In genomic region chr11:65779919-65780769, GRCh38 we compare ENCODE assay signal across 1 cellular context.
A peak's percentile ranks its signal among the peaks of the same experiment; 100 is the strongest.
TF ChIP-seq lines count a peak whose summit lies in the region.

No MANE protein-coding gene starts in this region.

TF ChIP-seq in K562, 482 proteins besides CTCF, POLR2A, EP300 and RAD21 (continued from another document and continues in another):
- TF ChIP-seq ZBTB2 (IDR thresholded peaks at IDR 0.05): 0 out of 2 replicates have a peak, but pooled peaks have one; percentile 27
- TF ChIP-seq, protein P1, sequence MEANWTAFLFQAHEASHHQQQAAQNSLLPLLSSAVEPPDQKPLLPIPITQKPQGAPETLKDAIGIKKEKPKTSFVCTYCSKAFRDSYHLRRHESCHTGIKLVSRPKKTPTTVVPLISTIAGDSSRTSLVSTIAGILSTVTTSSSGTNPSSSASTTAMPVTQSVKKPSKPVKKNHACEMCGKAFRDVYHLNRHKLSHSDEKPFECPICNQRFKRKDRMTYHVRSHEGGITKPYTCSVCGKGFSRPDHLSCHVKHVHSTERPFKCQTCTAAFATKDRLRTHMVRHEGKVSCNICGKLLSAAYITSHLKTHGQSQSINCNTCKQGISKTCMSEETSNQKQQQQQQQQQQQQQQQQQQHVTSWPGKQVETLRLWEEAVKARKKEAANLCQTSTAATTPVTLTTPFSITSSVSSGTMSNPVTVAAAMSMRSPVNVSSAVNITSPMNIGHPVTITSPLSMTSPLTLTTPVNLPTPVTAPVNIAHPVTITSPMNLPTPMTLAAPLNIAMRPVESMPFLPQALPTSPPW (CRISPR knock-in tag; IDR thresholded peaks at IDR 0.05): peak; percentile 44; the same call in 1 of the 2 replicates
- TF ChIP-seq MAFF (IDR thresholded peaks at IDR 0.05; ENCODE audit: low read length): no peak
- 0 out of 2 replicates have a peak, but pooled peaks have one; percentile 44 for TF ChIP-seq ILF3 (IDR thresholded peaks at IDR 0.05; ENCODE audit: borderline replicate concordance)
- TF ChIP-seq ZFP91 (CRISPR knock-in tag; IDR thresholded peaks at IDR 0.05): no peak
- peak; percentile 75 to 96 for TF ChIP-seq MAZ (CRISPR knock-in tag; conservative IDR thresholded peaks at IDR 0.05 in 1 of 2, IDR thresholded peaks at IDR 0.05 in 1 of 2)
- TF ChIP-seq MAFK (IDR thresholded peaks at IDR 0.05; ENCODE audit: low read length): no peak
- peak; percentile 11; the same call in 1 of the 2 replicates for TF ChIP-seq REST (CRISPR knock-in tag; IDR thresholded peaks at IDR 0.05; ENCODE audit: low read depth)
- peak; percentile 56 for TF ChIP-seq CBX1 (IDR thresholded peaks at IDR 0.05; ENCODE audit: low read depth)
- peak; percentile 98 for TF ChIP-seq RB1 (IDR thresholded peaks at IDR 0.05; ENCODE audit: low read depth)
- peak; percentile 93 for TF ChIP-seq PRPF4 (IDR thresholded peaks at IDR 0.05; ENCODE audit: insufficient read depth, low read depth, low read length, poor library complexity, severe bottlenecking)
- peak; percentile 42; the same call in 1 of the 2 replicates for TF ChIP-seq ESRRA (IDR thresholded peaks at IDR 0.05; ENCODE audit: borderline replicate concordance, low read depth)
- TF ChIP-seq GMEB1 (CRISPR knock-in tag; IDR thresholded peaks at IDR 0.05): peak; percentile 45; the same call in 1 of the 2 replicates
- peak; percentile 18 for TF ChIP-seq DACH1 (IDR thresholded peaks at IDR 0.05; ENCODE audit: partially characterized antibody)
- peak; percentile 37; the same call in 1 of the 2 replicates for TF ChIP-seq SMARCA5 (IDR thresholded peaks at IDR 0.05)
- TF ChIP-seq ATF4 (CRISPR knock-in tag; IDR thresholded peaks at IDR 0.05): peak; percentile 35; the same call in 1 of the 2 replicates
- TF ChIP-seq, protein P2, sequence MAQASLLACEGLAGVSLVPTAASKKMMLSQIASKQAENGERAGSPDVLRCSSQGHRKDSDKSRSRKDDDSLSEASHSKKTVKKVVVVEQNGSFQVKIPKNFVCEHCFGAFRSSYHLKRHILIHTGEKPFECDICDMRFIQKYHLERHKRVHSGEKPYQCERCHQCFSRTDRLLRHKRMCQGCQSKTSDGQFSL (CRISPR knock-in tag; IDR thresholded peaks at IDR 0.05): peak; percentile 19; the same call in 1 of the 2 replicates
- TF ChIP-seq, protein P2 (tag; IDR thresholded peaks at IDR 0.05): no peak
- peak; percentile 46; the same call in 1 of the 2 replicates for TF ChIP-seq SAFB (IDR thresholded peaks at IDR 0.05; ENCODE audit: borderline replicate concordance, low read depth, low read length)
- TF ChIP-seq SRF (CRISPR knock-in tag; IDR thresholded peaks at IDR 0.05): peak in 1 of 2 experiments; percentile 47; a peak in 1 of 4 replicates
- TF ChIP-seq MEF2D (tag; conservative IDR thresholded peaks at IDR 0.05; ENCODE audit: low read depth): no peak
- no peak for TF ChIP-seq E2F1 (CRISPR knock-in tag; IDR thresholded peaks at IDR 0.05)
- no peak for TF ChIP-seq GATAD2A (IDR thresholded peaks at IDR 0.05)
- peak; percentile 86 for TF ChIP-seq SMC3 (conservative IDR thresholded peaks at IDR 0.05; ENCODE audit: insufficient read depth, low read depth, low read length)
- TF ChIP-seq POLR2AphosphoS5 (IDR thresholded peaks at IDR 0.05; ENCODE audit: control insufficient read depth, insufficient read depth, low read depth, low read length): peak; percentile 28; the same call in 1 of the 2 replicates
- TF ChIP-seq MTA3 (IDR thresholded peaks at IDR 0.05; ENCODE audit: borderline replicate concordance): peak; percentile 80
- peak; percentile 78 for TF ChIP-seq AFF4 (CRISPR knock-in tag; IDR thresholded peaks at IDR 0.05)
- no peak for TF ChIP-seq ZNF668 (CRISPR knock-in tag; IDR thresholded peaks at IDR 0.05)
- TF ChIP-seq, protein P3, sequence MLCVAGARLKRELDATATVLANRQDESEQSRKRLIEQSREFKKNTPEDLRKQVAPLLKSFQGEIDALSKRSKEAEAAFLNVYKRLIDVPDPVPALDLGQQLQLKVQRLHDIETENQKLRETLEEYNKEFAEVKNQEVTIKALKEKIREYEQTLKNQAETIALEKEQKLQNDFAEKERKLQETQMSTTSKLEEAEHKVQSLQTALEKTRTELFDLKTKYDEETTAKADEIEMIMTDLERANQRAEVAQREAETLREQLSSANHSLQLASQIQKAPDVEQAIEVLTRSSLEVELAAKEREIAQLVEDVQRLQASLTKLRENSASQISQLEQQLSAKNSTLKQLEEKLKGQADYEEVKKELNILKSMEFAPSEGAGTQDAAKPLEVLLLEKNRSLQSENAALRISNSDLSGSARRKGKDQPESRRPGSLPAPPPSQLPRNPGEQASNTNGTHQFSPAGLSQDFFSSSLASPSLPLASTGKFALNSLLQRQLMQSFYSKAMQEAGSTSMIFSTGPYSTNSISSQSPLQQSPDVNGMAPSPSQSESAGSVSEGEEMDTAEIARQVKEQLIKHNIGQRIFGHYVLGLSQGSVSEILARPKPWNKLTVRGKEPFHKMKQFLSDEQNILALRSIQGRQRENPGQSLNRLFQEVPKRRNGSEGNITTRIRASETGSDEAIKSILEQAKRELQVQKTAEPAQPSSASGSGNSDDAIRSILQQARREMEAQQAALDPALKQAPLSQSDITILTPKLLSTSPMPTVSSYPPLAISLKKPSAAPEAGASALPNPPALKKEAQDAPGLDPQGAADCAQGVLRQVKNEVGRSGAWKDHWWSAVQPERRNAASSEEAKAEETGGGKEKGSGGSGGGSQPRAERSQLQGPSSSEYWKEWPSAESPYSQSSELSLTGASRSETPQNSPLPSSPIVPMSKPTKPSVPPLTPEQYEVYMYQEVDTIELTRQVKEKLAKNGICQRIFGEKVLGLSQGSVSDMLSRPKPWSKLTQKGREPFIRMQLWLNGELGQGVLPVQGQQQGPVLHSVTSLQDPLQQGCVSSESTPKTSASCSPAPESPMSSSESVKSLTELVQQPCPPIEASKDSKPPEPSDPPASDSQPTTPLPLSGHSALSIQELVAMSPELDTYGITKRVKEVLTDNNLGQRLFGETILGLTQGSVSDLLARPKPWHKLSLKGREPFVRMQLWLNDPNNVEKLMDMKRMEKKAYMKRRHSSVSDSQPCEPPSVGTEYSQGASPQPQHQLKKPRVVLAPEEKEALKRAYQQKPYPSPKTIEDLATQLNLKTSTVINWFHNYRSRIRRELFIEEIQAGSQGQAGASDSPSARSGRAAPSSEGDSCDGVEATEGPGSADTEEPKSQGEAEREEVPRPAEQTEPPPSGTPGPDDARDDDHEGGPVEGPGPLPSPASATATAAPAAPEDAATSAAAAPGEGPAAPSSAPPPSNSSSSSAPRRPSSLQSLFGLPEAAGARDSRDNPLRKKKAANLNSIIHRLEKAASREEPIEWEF (CRISPR knock-in tag; IDR thresholded peaks at IDR 0.05): no peak
- TF ChIP-seq ZNF232 (CRISPR knock-in tag; IDR thresholded peaks at IDR 0.05): 0 out of 2 replicates have a peak, but pooled peaks have one; percentile 40
- peak in 1 of 2 experiments; percentile 32; a peak in 1 of 3 replicates for TF ChIP-seq CBX3 (IDR thresholded peaks at IDR 0.05; ENCODE audit: borderline replicate concordance in 1 of 2, low read length in 2 of 2)
